ENCODE assay signal across 9 cellular contexts in the genomic region with DNA sequence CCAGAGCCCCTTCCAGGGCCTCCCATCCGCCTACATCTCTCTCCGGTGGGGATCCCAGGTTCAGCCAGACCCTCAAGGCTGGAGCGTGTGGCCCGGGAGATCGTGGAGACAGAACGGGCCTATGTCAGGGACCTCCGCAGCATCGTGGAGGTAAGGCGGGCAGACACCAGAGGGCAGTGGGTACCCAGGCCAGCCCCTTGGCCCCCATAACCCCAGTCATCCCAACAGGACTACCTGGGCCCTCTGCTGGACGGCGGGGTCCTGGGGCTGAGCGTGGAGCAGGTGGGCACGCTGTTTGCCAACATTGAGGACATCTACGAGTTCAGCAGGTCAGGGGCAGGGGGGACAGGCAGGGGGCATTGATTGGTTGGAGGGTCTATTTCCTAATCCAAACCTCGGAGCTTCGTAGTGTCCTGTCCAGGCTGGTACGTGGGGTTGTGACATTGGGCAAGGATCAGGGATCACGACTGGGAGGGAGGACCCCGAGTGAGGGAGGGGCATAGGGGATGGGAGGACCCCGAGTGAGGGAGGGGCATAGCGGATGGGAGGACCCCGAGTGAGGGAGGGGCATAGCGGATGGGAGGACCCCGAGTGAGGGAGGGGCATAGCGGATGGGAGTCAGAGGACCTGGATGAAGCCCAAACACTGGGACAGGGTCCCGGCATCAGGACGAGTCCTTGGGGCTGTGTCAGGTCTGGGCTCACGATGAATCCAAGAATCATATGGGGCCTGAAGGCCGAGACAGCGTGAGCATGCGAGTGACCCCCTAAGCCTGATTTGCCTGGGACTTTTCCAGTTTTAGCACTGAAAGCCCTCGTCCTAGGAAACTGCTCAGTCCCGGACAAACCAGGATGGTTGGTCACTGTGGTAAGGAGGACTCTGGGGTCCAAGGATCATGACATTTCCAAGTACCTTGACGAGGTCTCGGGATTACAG. TPM values are rescaled to one million over a fixed set of nuclear protein-coding genes. Genes with fewer than 3 reads are reported as not detected.
A peak's percentile ranks its signal among the peaks of the same experiment; 100 is the strongest.
DNase-seq lines count a peak whose midpoint lies in the region; ATAC-seq and TF ChIP-seq lines count a peak whose summit lies in the region.
"Had no signal": no experiment of that assay in that cellular context is flagged by ENCODE, and none has a peak within 500 bp of the region (broad histone marks: within the 10 kb centered on the region; RNA-seq: fewer than 3 reads in every experiment).

No MANE protein-coding gene starts in this region.

- peak overlapping the region; percentile 48 for H3K4me3 Mint-ChIP-seq in activated B cell treated with CpG ODN at 0.5 μM for 24 hours

- peak; percentile 19 for DNase-seq in GM10266 (ENCODE audit: extremely low spot score)
- no peak for DNase-seq in activated B cell treated with CpG ODN at 0.5 μM for 24 hours
- peak in 2 of 3 donors; percentile 69 to 72 for DNase-seq in right cardiac atrium
- no peak for DNase-seq in NCI-H1105 treated with DMSO at 0.1 percent for 48 hours (lab: John Stamatoyannopoulos, UW)
- DNase-seq in cerebellum (ENCODE audit: low spot score): no peak
- no peak for DNase-seq in C1 segment of cervical spinal cord (lab: John Stamatoyannopoulos, UW)
- DNase-seq: NCI-H146 had no signal

- H3K4me1 ChIP-seq in right cardiac atrium (ENCODE audit: control insufficient read depth, insufficient read depth, low read length) (peaks cover 11% of the 10 kb centered on the region), skeletal muscle satellite cell (ENCODE audit: control insufficient read depth, insufficient read depth, low read length) (peaks cover 25% of the 10 kb centered on the region)

- peak overlapping the region; percentile 86 for H3K4me3 ChIP-seq in right cardiac atrium (ENCODE audit: low read length)
- H3K4me3 ChIP-seq in skeletal muscle satellite cell (ENCODE audit: low read length): peak overlapping the region; percentile 93

- H3K27ac Mint-ChIP-seq in activated B cell treated with CpG ODN at 0.5 μM for 24 hours: peak overlapping the region; percentile 84

- H3K27me3 Mint-ChIP-seq in activated B cell treated with CpG ODN at 0.5 μM for 24 hours: peaks cover 4% of the 10 kb centered on the region

- H3K36me3 Mint-ChIP-seq in activated B cell treated with CpG ODN at 0.5 μM for 24 hours (ENCODE audit: low read depth): peaks cover 51% of the 10 kb centered on the region

- H3K9me3 ChIP-seq in right cardiac atrium (ENCODE audit: control insufficient read depth, low read length) (no peaks in the 10 kb centered on the region), skeletal muscle satellite cell (replicated peaks; ENCODE audit: low read length) (no peaks in the 10 kb centered on the region)

- intact Hi-C loops in activated B cell treated with CpG ODN at 0.5 μM for 24 hours (cut with micrococcal nuclease): no loop called here
- intact Hi-C loops in right cardiac atrium (cut with DNase I): no loop called here

- H3K4me2 ChIP-seq in skeletal muscle satellite cell (ENCODE audit: low read length): peak overlapping the region; percentile 95

- no peaks in the 10 kb centered on the region for H3K27me3 ChIP-seq in right cardiac atrium (ENCODE audit: control insufficient read depth, insufficient read depth)
- no peaks in the 10 kb centered on the region for H3K27me3 ChIP-seq in skeletal muscle satellite cell (ENCODE audit: control insufficient read depth, insufficient read depth, low read length)

- H3K27ac ChIP-seq in right cardiac atrium (ENCODE audit: low read length): no peak overlapping the region

- TF ChIP-seq CTCF in GM10266 (IDR thresholded peaks at IDR 0.05; ENCODE audit: control insufficient read depth, insufficient read depth, low read depth, missing control alignments): peak; percentile 8
- TF ChIP-seq CTCF in activated B cell treated with CpG ODN at 0.5 μM for 24 hours (IDR thresholded peaks at IDR 0.05): no peak

- H3K9me3 Mint-ChIP-seq in activated B cell treated with CpG ODN at 0.5 μM for 24 hours: no peaks in the 10 kb centered on the region

- WGBS in right cardiac atrium: 54% methylated on average over 35 of the region's 35 CpGs

- H3K36me3 ChIP-seq in skeletal muscle satellite cell (ENCODE audit: insufficient read depth, low read length): peaks cover 27% of the 10 kb centered on the region

- CTCF ChIA-PET in activated B cell treated with CpG ODN at 0.5 μM for 24 hours (lab: Charles Lee): interaction anchor here (0.9 kb wide), 1 partner anchor 20 kb away, joined by 3 read pairs; no protein-coding TSS in a partner anchor

- POLR2A ChIA-PET in activated B cell treated with CpG ODN at 0.5 μM for 24 hours (lab: Charles Lee): interaction anchor here (0.6 to 15.0 kb wide), 3 partner anchors 16 to 84 kb away, joined by 3 to 285 read pairs (median 3); partner anchors contain the start of genes DLL3 and RPS16

- H3K4me1 Mint-ChIP-seq in activated B cell treated with CpG ODN at 0.5 μM for 24 hours: peaks cover 47% of the 10 kb centered on the region

- H3K9ac ChIP-seq in skeletal muscle satellite cell (ENCODE audit: low read depth, low read length): peak overlapping the region; percentile 98

- ATAC-seq in activated B cell treated with CpG ODN at 0.5 μM for 24 hours (ENCODE audit: low read depth): no peak
- ATAC-seq in right cardiac atrium: no peak
- ATAC-seq in activated CD4-positive, CD25-positive, alpha-beta regulatory T cell treated with anti-CD3 and anti-CD28 coated beads, Interleukin-2, amount 50 U/mL, for 24 hours: no peak

RNA-seq across cellular contexts. Expression of gene PLEKHG2, which starts 2.9 kb away (rescaled TPM):
- 111 and 125 TPM in 2 replicates for total RNA-seq in activated B cell treated with CpG ODN at 0.5 μM for 24 hours
- 10 to 100 TPM; 13.1 to 29.5 (median 20.1) TPM for total RNA-seq in right cardiac atrium
- polyA plus RNA-seq in right cardiac atrium: 11.3 TPM
- 11.1 and 12.4 TPM in 2 replicates for total RNA-seq in skeletal muscle satellite cell (2012; rRNA removed)
- total RNA-seq in cerebellum: 20.9 TPM

RNA-seq across cellular contexts. Expression of gene ZFP36, which starts 8.7 kb away (rescaled TPM):
- total RNA-seq in activated B cell treated with CpG ODN at 0.5 μM for 24 hours (167 and 206 TPM in 2 replicates), right cardiac atrium (100 to 1,000 TPM in 1 of 4 donors, 10 to 100 TPM in 3; 38.1 to 157 (median 56.4) TPM), cerebellum (1.9 TPM)
- 203 TPM for polyA plus RNA-seq in right cardiac atrium
- 8.6 and 10.5 TPM in 2 replicates for total RNA-seq in skeletal muscle satellite cell (2012; rRNA removed)

RNA-seq across cellular contexts. Expression of gene RPS16, which starts 20.4 kb away (rescaled TPM):
- total RNA-seq in activated B cell treated with CpG ODN at 0.5 μM for 24 hours: 4,002 and 4,656 TPM in 2 replicates
- 1,000 to 10,000 TPM; 1,282 to 1,746 (median 1,468) TPM for total RNA-seq in right cardiac atrium
- polyA plus RNA-seq in right cardiac atrium: 1,560 TPM
- 42.8 and 55.0 TPM in 2 replicates for total RNA-seq in skeletal muscle satellite cell (2012; rRNA removed)
- total RNA-seq in cerebellum: 48.1 TPM

RNA-seq across cellular contexts. Expression of gene MED29, which starts 24.2 kb away (rescaled TPM):
- total RNA-seq in activated B cell treated with CpG ODN at 0.5 μM for 24 hours (38.0 and 39.0 TPM in 2 replicates), right cardiac atrium (10 to 100 TPM; 25.1 to 31.8 (median 27.0) TPM), cerebellum (14.1 TPM)
- polyA plus RNA-seq in right cardiac atrium: 38.3 TPM
- total RNA-seq in skeletal muscle satellite cell (2012; rRNA removed): 15.5 and 17.5 TPM in 2 replicates

RNA-seq across cellular contexts. Expression of gene PAF1, which starts 24.5 kb away (rescaled TPM):
- total RNA-seq in activated B cell treated with CpG ODN at 0.5 μM for 24 hours: 50.3 and 52.4 TPM in 2 replicates
- total RNA-seq in right cardiac atrium: 10 to 100 TPM; 41.0 to 42.8 (median 41.3) TPM
- 43.5 TPM for polyA plus RNA-seq in right cardiac atrium
- total RNA-seq in skeletal muscle satellite cell (2012; rRNA removed): 24.8 and 26.0 TPM in 2 replicates
- total RNA-seq in cerebellum: 18.6 TPM

Comparison
In these comparisons a context has a peak if more than half of its experiments do, and no peak if none do; other contexts are left out.
1. DNase-seq: peak in GM10266 (single experiment) and right cardiac atrium (2 of 3); none in activated B cell treated with CpG ODN at 0.5 μM for 24 hours (single experiment), NCI-H1105 treated with DMSO at 0.1 percent for 48 hours (single experiment), cerebellum (single experiment) and C1 segment of cervical spinal cord (0 of 14).
2. RNA of gene ZFP36, which starts 8.7 kb away (total RNA-seq): 167 to 206 TPM in activated B cell treated with CpG ODN at 0.5 μM for 24 hours and 38.1 to 157 TPM in right cardiac atrium; 1.9 TPM in cerebellum (single experiment); every median in the first group is over 10 times any median in the second.
3. RNA of gene RPS16, which starts 20.4 kb away (total RNA-seq): 4,002 to 4,656 TPM in activated B cell treated with CpG ODN at 0.5 μM for 24 hours and 1,282 to 1,746 TPM in right cardiac atrium; 48.1 TPM in cerebellum (single experiment); every median in the first group is over 10 times any median in the second.